Comparison of ENCODE assay signal across 8 cellular contexts in genomic region chr3:39107056-39107873, GRCh38.
A peak's percentile ranks its signal among the peaks of the same experiment; 100 is the strongest.
DNase-seq lines count a peak whose midpoint lies in the region; ATAC-seq and TF ChIP-seq lines count a peak whose summit lies in the region.

Gene GORASP1, minus strand, starts transcription at chr3:39107627. Its CDS starts 86 bp downstream, at chr3:39107541.
Gene TTC21A, plus strand, starts transcription at chr3:39107680. Its CDS starts 158 bp downstream, at chr3:39107838.

- ATAC-seq in HG03097 (IDR thresholded peaks at IDR 0.05; ENCODE audit: low FRiP score, unreplicated experiment) = peak; percentile 30

- peak within 1 kb of the TSS; percentile 94 for H3K27ac ChIP-seq in cingulate gyrus (ENCODE audit: low read depth, low read length)
- peak within 1 kb of the TSS; percentile 82 for H3K27ac ChIP-seq in layer of hippocampus (ENCODE audit: low read depth, low read length)

- POLR2A ChIA-PET in AG04449 (lab: Yijun Ruan, JAX) = interaction anchor here (0.8 to 1.4 kb wide), 3 partner anchors 40 to 68 kb away, joined by 3 to 12 read pairs (median 9); no protein-coding TSS in a partner anchor

- CTCF ChIA-PET in AG04449 (lab: Yijun Ruan, JAX) = interaction anchor here (0.8 to 5.1 kb wide), 11 partner anchors 9 to 184 kb away, joined by 3 to 41 read pairs (median 4); no protein-coding TSS in a partner anchor

- peak within 1 kb of the TSS; percentile 89 for H3K4me3 ChIP-seq in AG04449 (ENCODE audit: low read depth, low read length)

- TF ChIP-seq CTCF in AG04449 (IDR thresholded peaks at IDR 0.05; ENCODE audit: insufficient read depth, low read length, missing control alignments) = peak; percentile 1

- DNase-seq in AG04449 (ENCODE audit: low read depth, low spot score) (no peak), NCI-H2227 treated with DMSO at 0.1 percent for 48 hours (lab: John Stamatoyannopoulos, UW) (peak; percentile 15)
- DNase-seq in activated CD4-positive, alpha-beta T cell treated with anti-CD3 and anti-CD28 coated beads for 24 hours (ENCODE audit: low read depth in 2 of 2) = peak; percentile 45 to 62
- peak; percentile 33 to 57 for DNase-seq in stimulated activated CD4-positive, alpha-beta T cell treated with anti-CD3 and anti-CD28 coated beads, Interleukin-15, amount 100 ng/mL, for 48 hours (ENCODE audit: low read depth in 2 of 2)

- no peaks in the 10 kb centered on the region for H3K27me3 ChIP-seq in layer of hippocampus (ENCODE audit: control insufficient read depth, insufficient read depth, low read length)

- TF ChIP-seq POLR2A in GM18526 (IDR thresholded peaks at IDR 0.05; ENCODE audit: extremely low read depth, insufficient read length) = peak; percentile 36
